In genomic region chr10:110641256-110641655, GRCh38 we compare ENCODE assay signal across 9 cellular contexts. TPM values are rescaled to one million over a fixed set of nuclear protein-coding genes. Genes with fewer than 3 reads are reported as not detected.
A peak's percentile ranks its signal among the peaks of the same experiment; 100 is the strongest.
DNase-seq lines count a peak whose midpoint lies in the region; ATAC-seq and TF ChIP-seq lines count a peak whose summit lies in the region.
"Had no signal": no experiment of that assay in that cellular context is flagged by ENCODE, and none has a peak within 500 bp of the region (broad histone marks: within the 10 kb centered on the region; RNA-seq: fewer than 3 reads in every experiment).

No MANE protein-coding gene starts in this region.

- H3K9me2 ChIP-seq in neural cell (ENCODE audit: insufficient read depth, low read length), result no peaks in the 10 kb centered on the region

- no peak overlapping the region for H3K27ac ChIP-seq in neural cell (ENCODE audit: low read length)

- H3K36me3 ChIP-seq in neural cell (ENCODE audit: insufficient read depth, low read length), result no peaks in the 10 kb centered on the region

- no peak for ATAC-seq in HG02852 (IDR thresholded peaks at IDR 0.05; ENCODE audit: unreplicated experiment)
- ATAC-seq in GM21515 (IDR thresholded peaks at IDR 0.05; ENCODE audit: unreplicated experiment), result no peak

- no peaks in the 10 kb centered on the region for H3F3A ChIP-seq in neural cell (ENCODE audit: insufficient read depth, low read length, poor library complexity, severe bottlenecking)

- H3K27me3 ChIP-seq in neural cell (ENCODE audit: insufficient read depth, low read depth, low read length), result peaks cover 53% of the 10 kb centered on the region

- H3K4me3 ChIP-seq in neural cell (ENCODE audit: low read length), result peak overlapping the region; percentile 36

- H4K20me1 ChIP-seq in neural cell (ENCODE audit: insufficient read depth), result no peaks in the 10 kb centered on the region

- H3K79me2 ChIP-seq in neural cell (replicated peaks; ENCODE audit: insufficient read depth, low read length), result no peaks in the 10 kb centered on the region

- peak; percentile 24 for TF ChIP-seq EP300 in neural cell (conservative IDR thresholded peaks at IDR 0.05; ENCODE audit: poor library complexity, severe bottlenecking)

- no peak for TF ChIP-seq RAD21 in neural cell (conservative IDR thresholded peaks at IDR 0.05)

- no peaks in the 10 kb centered on the region for H3K9me3 ChIP-seq in neural cell (ENCODE audit: low read length)

- no peak overlapping the region for H3K4me2 ChIP-seq in neural cell (ENCODE audit: low read length)

- TF ChIP-seq CTCF in neural cell (IDR thresholded peaks at IDR 0.05; ENCODE audit: poor library complexity, severe bottlenecking), result no peak

- DNase-seq in NK-92 treated with Interleukin-12 subunit alpha and Interleukin-12 subunit beta, amount 100 ng/mL, for 24 hours (lab: John Stamatoyannopoulos, UW), result peak; percentile 44
- DNase-seq in NK-92 (lab: John Stamatoyannopoulos, UW; ENCODE audit: unreplicated experiment), result no peak
- peak; percentile 68 for DNase-seq in NCI-H526 treated with DMSO at 0.1 percent for 48 hours (lab: John Stamatoyannopoulos, UW)
- DNase-seq in astrocyte of the hippocampus (ENCODE audit: low read depth, low spot score), result peak; percentile 55
- DNase-seq in NAMALWA (ENCODE audit: low spot score), result no peak

- no peak overlapping the region for H3K9ac ChIP-seq in neural cell (ENCODE audit: low read length)

- no peak overlapping the region for H2AFZ ChIP-seq in neural cell (ENCODE audit: low read depth, low read length)

TF ChIP-seq in neural cell, 6 proteins besides CTCF, POLR2A, EP300 and RAD21:
- no peak for TF ChIP-seq MXI1 (conservative IDR thresholded peaks at IDR 0.05; ENCODE audit: poor library complexity, severe bottlenecking)
- TF ChIP-seq REST (IDR thresholded peaks at IDR 0.05; ENCODE audit: borderline replicate concordance), result no peak
- no peak for TF ChIP-seq TAF1 (IDR thresholded peaks at IDR 0.05; ENCODE audit: low read depth)
- TF ChIP-seq EZH2 (IDR thresholded peaks at IDR 0.05; ENCODE audit: borderline replicate concordance, insufficient read depth, low read length, poor library complexity, severe bottlenecking), result no peak
- TF ChIP-seq SMC3 (conservative IDR thresholded peaks at IDR 0.05; ENCODE audit: poor library complexity), result no peak
- TF ChIP-seq POLR2AphosphoS5 (IDR thresholded peaks at IDR 0.05), result no peak

RNA-seq across cellular contexts. Expression of gene RBM20, which starts 2.9 kb away (rescaled TPM):
- 0.07 and 0.58 TPM in 2 replicates for polyA plus RNA-seq in neural cell
- polyA minus RNA-seq in neural cell, result 0.12 and 0.49 TPM in 2 replicates
- polyA plus RNA-seq: BJ had no signal

Comparison
In these comparisons a context has a peak if more than half of its experiments do, and no peak if none do; other contexts are left out.
1. DNase-seq: peak in NK-92 treated with Interleukin-12 subunit alpha and Interleukin-12 subunit beta, amount 100 ng/mL, for 24 hours (single experiment), NCI-H526 treated with DMSO at 0.1 percent for 48 hours (single experiment) and astrocyte of the hippocampus (single experiment); none in NK-92 (single experiment) and NAMALWA (single experiment).